Comparison of ENCODE assay signal across 20 cellular contexts in genomic region chr1:224287714-224288113, GRCh38. TPM values are rescaled to one million over a fixed set of nuclear protein-coding genes. Genes with fewer than 3 reads are reported as not detected.
DNase-seq lines count a peak whose midpoint lies in the region; ATAC-seq and FAIRE-seq lines count a peak whose summit lies in the region.
"Had no signal": no experiment of that assay in that cellular context is flagged by ENCODE, and none has a peak within 500 bp of the region (broad histone marks: within the 10 kb centered on the region; RNA-seq: fewer than 3 reads in every experiment).

No MANE protein-coding gene starts in this region.

- DNase-seq in NCI-H82 (lab: John Stamatoyannopoulos, UW) (peak; percentile 12), NCI-H82 treated with DMSO at 0.1 percent for 48 hours (lab: John Stamatoyannopoulos, UW; ENCODE audit: unreplicated experiment) (no peak), inferior parietal cortex (ENCODE audit: extremely low spot score) (peak; percentile 70), small intestine (no peak), NAMALWA (ENCODE audit: low spot score) (no peak)
- DNase-seq in naive thymus-derived CD8-positive, alpha-beta T cell, result no peak
- DNase-seq: ACHN; activated naive CD4-positive, alpha-beta T cell treated with anti-CD3 and anti-CD28 coated beads, Interleukin-2, amount 10 ng/mL, durations not matched to agents 7 days and 5 days; activated T-cell treated with anti-CD3 and anti-CD28 coated beads for 4 hours; brain microvascular endothelial cell; CD8-positive, alpha-beta T cell; Karpas-422; lower lobe of right lung; NCI-H146; NCI-H774; right lobe of liver; stimulated activated CD4-positive, alpha-beta T cell treated with anti-CD3 and anti-CD28 coated beads, Interleukin-2, amount 100 ng/mL, for 24 hours had no signal

- H3K36me3 ChIP-seq in ectodermal cell (ENCODE audit: control insufficient read depth, insufficient read depth, low read length), result peaks cover 4% of the 10 kb centered on the region
- peaks cover 5 to 14% of the 10 kb centered on the region in 2 donors for H3K36me3 ChIP-seq in small intestine (ENCODE audit: control insufficient read depth in 2 of 2, insufficient read depth in 2 of 2, low read length in 2 of 2)

- H3K27me3 ChIP-seq in ectodermal cell (ENCODE audit: control insufficient read depth, insufficient read depth, low read length, poor library complexity, severe bottlenecking) (no peaks in the 10 kb centered on the region), small intestine (ENCODE audit: control insufficient read depth in 2 of 2, insufficient read depth in 2 of 2, low read length in 2 of 2) (no peaks in the 10 kb centered on the region)
- H3K27me3 ChIP-seq: brain microvascular endothelial cell, right lobe of liver had no signal

- POLR2A ChIA-PET in naive thymus-derived CD8-positive, alpha-beta T cell (lab: Charles Lee), result no interaction called here

- no peak for ATAC-seq in naive thymus-derived CD8-positive, alpha-beta T cell
- ATAC-seq: CD8-positive, alpha-beta T cell; lower lobe of right lung; natural killer cell treated with Interleukin-12 subunit alpha and Interleukin-12 subunit beta and Interleukin-15 and Interleukin-18, amount 100 ng/mL, for 72 hours; right lobe of liver had no signal

- H3K4me3 ChIP-seq in ectodermal cell (ENCODE audit: insufficient read depth, low read depth, low read length) (no peak overlapping the region), small intestine (ENCODE audit: low read depth in 1 of 2, low read length in 2 of 2) (no peak overlapping the region)
- H3K4me3 ChIP-seq: lower lobe of right lung, right lobe of liver had no signal

- peaks cover 10% of the 10 kb centered on the region for H3K4me1 ChIP-seq in ectodermal cell (ENCODE audit: control insufficient read depth, insufficient read depth, low read length)
- H3K4me1 ChIP-seq in small intestine (ENCODE audit: control insufficient read depth in 2 of 2, insufficient read depth in 1 of 2, low read depth in 1 of 2, low read length in 1 of 2), result no peaks in the 10 kb centered on the region
- H3K4me1 ChIP-seq: lower lobe of right lung, right lobe of liver had no signal

- peaks cover 0 to 82% (median 27%) of the 10 kb centered on the region in 3 donors for H3K36me3 Mint-ChIP-seq in naive thymus-derived CD8-positive, alpha-beta T cell

- FAIRE-seq in small intestine (lab: Jason Lieb, UNC), result no peak

- no CpG with 5 or more reads among the region's 2 CpGs for WGBS in ectodermal cell, 2 experiments
- 87 to 97% (median 93%) methylated on average over 2 of the region's 2 CpGs for WGBS in small intestine, 3 donors

- H3K4me3 Mint-ChIP-seq in naive thymus-derived CD8-positive, alpha-beta T cell, result no peak overlapping the region
- H3K4me3 Mint-ChIP-seq: activated naive CD4-positive, alpha-beta T cell treated with anti-CD3 and anti-CD28 coated beads, Interleukin-2, amount 10 ng/mL, durations not matched to agents 7 days and 5 days; CD8-positive, alpha-beta T cell; natural killer cell treated with Interleukin-12 subunit alpha and Interleukin-12 subunit beta and Interleukin-15 and Interleukin-18, amount 100 ng/mL, for 72 hours had no signal

- H3K27ac ChIP-seq in ectodermal cell (ENCODE audit: insufficient read depth, low read depth, low read length, poor library complexity, severe bottlenecking) (peak overlapping the region; percentile 90), temporal lobe (ENCODE audit: low read depth, low read length) (peak overlapping the region; percentile 90), small intestine (ENCODE audit: low read depth in 1 of 2, low read length in 1 of 2) (no peak overlapping the region)
- H3K27ac ChIP-seq: brain microvascular endothelial cell, lower lobe of right lung, right lobe of liver had no signal

- H3K27ac Mint-ChIP-seq in naive thymus-derived CD8-positive, alpha-beta T cell, result no peak overlapping the region
- H3K27ac Mint-ChIP-seq: activated naive CD4-positive, alpha-beta T cell treated with anti-CD3 and anti-CD28 coated beads, Interleukin-2, amount 10 ng/mL, durations not matched to agents 7 days and 5 days; CD8-positive, alpha-beta T cell; natural killer cell treated with Interleukin-12 subunit alpha and Interleukin-12 subunit beta and Interleukin-15 and Interleukin-18, amount 100 ng/mL, for 72 hours had no signal

- H3K9me3 ChIP-seq in ectodermal cell (ENCODE audit: control insufficient read depth, low read length), result no peaks in the 10 kb centered on the region
- H3K9me3 ChIP-seq in small intestine (ENCODE audit: control insufficient read depth, low read depth), result no peaks in the 10 kb centered on the region
- H3K9me3 ChIP-seq: lower lobe of right lung, right lobe of liver had no signal

- no peaks in the 10 kb centered on the region for H3K4me1 Mint-ChIP-seq in naive thymus-derived CD8-positive, alpha-beta T cell
- H3K4me1 Mint-ChIP-seq: activated naive CD4-positive, alpha-beta T cell treated with anti-CD3 and anti-CD28 coated beads, Interleukin-2, amount 10 ng/mL, durations not matched to agents 7 days and 5 days had no signal

- no peaks in the 10 kb centered on the region for H3K9me3 Mint-ChIP-seq in naive thymus-derived CD8-positive, alpha-beta T cell
- H3K9me3 Mint-ChIP-seq: activated naive CD4-positive, alpha-beta T cell treated with anti-CD3 and anti-CD28 coated beads, Interleukin-2, amount 10 ng/mL, durations not matched to agents 7 days and 5 days; CD8-positive, alpha-beta T cell; natural killer cell treated with Interleukin-12 subunit alpha and Interleukin-12 subunit beta and Interleukin-15 and Interleukin-18, amount 100 ng/mL, for 72 hours had no signal

- no peaks in the 10 kb centered on the region for H3K27me3 Mint-ChIP-seq in naive thymus-derived CD8-positive, alpha-beta T cell
- H3K27me3 Mint-ChIP-seq: activated naive CD4-positive, alpha-beta T cell treated with anti-CD3 and anti-CD28 coated beads, Interleukin-2, amount 10 ng/mL, durations not matched to agents 7 days and 5 days; natural killer cell treated with Interleukin-12 subunit alpha and Interleukin-12 subunit beta and Interleukin-15 and Interleukin-18, amount 100 ng/mL, for 72 hours had no signal

RNA-seq across cellular contexts. Expression of gene NVL, which starts 42.3 kb away (rescaled TPM):
- polyA plus RNA-seq in ectodermal cell (2013, experiment 1 of 4), result 56.8 TPM
- 54.2 TPM for polyA plus RNA-seq in ectodermal cell (2013, experiment 2 of 4)
- polyA plus RNA-seq in ectodermal cell (2013, experiment 3 of 4), result 34.2 TPM
- 41.6 TPM for polyA plus RNA-seq in ectodermal cell (2013, experiment 4 of 4)
- 30.7 TPM for total RNA-seq in temporal lobe
- 10 to 100 TPM; 44.1 to 48.7 TPM for total RNA-seq in naive thymus-derived CD8-positive, alpha-beta T cell
- 10 to 100 TPM; 13.6 to 16.9 (median 16.2) TPM for polyA plus RNA-seq in naive thymus-derived CD8-positive, alpha-beta T cell
- 10 to 100 TPM; 16.4 to 39.1 (median 22.2) TPM for polyA plus RNA-seq in small intestine

Comparison
In these comparisons a context has a peak if more than half of its experiments do, and no peak if none do; other contexts are left out.
1. DNase-seq: peak in NCI-H82 (single experiment) and inferior parietal cortex (single experiment); none in NCI-H82 treated with DMSO at 0.1 percent for 48 hours (single experiment), naive thymus-derived CD8-positive, alpha-beta T cell (0 of 10), small intestine (single experiment) and NAMALWA (single experiment).
2. H3K27ac ChIP-seq: peak in ectodermal cell (single experiment) and temporal lobe (single experiment); none in small intestine (0 of 2).